Comparison of ENCODE assay signal across 14 cellular contexts in genomic region chr2:38713311-38713710, GRCh38.
"Had no signal": no experiment of that assay in that cellular context is flagged by ENCODE, and none has a peak within 500 bp of the region (broad histone marks: within the 10 kb centered on the region; RNA-seq: fewer than 3 reads in every experiment).

No MANE protein-coding gene starts in this region.

- H3K4me1 ChIP-seq: gastrocnemius medialis, heart right ventricle had no signal

- DNase-seq: activated CD8-positive, alpha-beta memory T cell treated with anti-CD3 and anti-CD28 coated beads, Interleukin-2, amount 50 U/mL, for 48 hours; activated gamma-delta T cell treated with Interleukin-2 at 50 U/mL for 16 hours; gastrocnemius medialis; heart right ventricle; occipital lobe; right cardiac atrium; small intestine had no signal

- H3K27me3 ChIP-seq: cardiac muscle cell, gastrocnemius medialis, heart right ventricle had no signal

- H3K27ac Mint-ChIP-seq: stimulated activated memory B cell treated with anti-CD40 and anti-IgM and Interleukin-4, amounts not matched to agents 10 μg/mL and 1 μg/mL and 100 μg/mL, for 72 hours; type B pancreatic cell; WTC11 had no signal

- ATAC-seq: gastrocnemius medialis; heart right ventricle; left lobe of liver; natural killer cell treated with Interleukin-12 subunit alpha and Interleukin-12 subunit beta and Interleukin-15 and Interleukin-18, amount 100 ng/mL, for 72 hours; stimulated activated memory B cell treated with anti-CD40 and anti-IgM and Interleukin-4, amounts not matched to agents 10 μg/mL and 1 μg/mL and 100 μg/mL, for 72 hours; WTC11 had no signal

- H3K4me3 ChIP-seq: cardiac muscle cell, gastrocnemius medialis, heart right ventricle had no signal

- H3K36me3 ChIP-seq: cardiac muscle cell, gastrocnemius medialis had no signal

- H3K4me3 Mint-ChIP-seq: natural killer cell treated with Interleukin-12 subunit alpha and Interleukin-12 subunit beta and Interleukin-15 and Interleukin-18, amount 100 ng/mL, for 72 hours; stimulated activated memory B cell treated with anti-CD40 and anti-IgM and Interleukin-4, amounts not matched to agents 10 μg/mL and 1 μg/mL and 100 μg/mL, for 72 hours; type B pancreatic cell; WTC11 had no signal

- H3K27ac ChIP-seq: cardiac muscle cell, gastrocnemius medialis, heart right ventricle had no signal

- H3K9me3 ChIP-seq: gastrocnemius medialis, heart right ventricle had no signal

- H3K27me3 Mint-ChIP-seq: natural killer cell treated with Interleukin-12 subunit alpha and Interleukin-12 subunit beta and Interleukin-15 and Interleukin-18, amount 100 ng/mL, for 72 hours; progenitor cell of endocrine pancreas; stimulated activated memory B cell treated with anti-CD40 and anti-IgM and Interleukin-4, amounts not matched to agents 10 μg/mL and 1 μg/mL and 100 μg/mL, for 72 hours; type B pancreatic cell had no signal
